Comparison of ENCODE assay signal across 15 cellular contexts in genomic region chr12:62692884-62693283, GRCh38.
DNase-seq lines count a peak whose midpoint lies in the region; ATAC-seq and TF ChIP-seq lines count a peak whose summit lies in the region.
"Had no signal": no experiment of that assay in that cellular context is flagged by ENCODE, and none has a peak within 500 bp of the region (broad histone marks: within the 10 kb centered on the region; RNA-seq: fewer than 3 reads in every experiment).

No MANE protein-coding gene starts in this region.

- H3K4me1 Mint-ChIP-seq in activated T-cell treated with anti-CD3 and anti-CD28 coated beads, Interleukin-2, amount 50 U/mL, for 72 hours (ENCODE audit: low read depth) = no peaks in the 10 kb centered on the region
- H3K4me1 Mint-ChIP-seq: naive B cell had no signal

- no peak; a peak in 1 of 4 replicates for TF ChIP-seq EP300 in SK-N-SH (IDR thresholded peaks at IDR 0.05; ENCODE audit: borderline replicate concordance in 1 of 2, low read depth in 1 of 2, low read length in 1 of 2)

- peaks cover 10 to 13% of the 10 kb centered on the region in 2 experiments; a peak in 3 of 4 replicates for H3K4me1 ChIP-seq in SK-N-SH (ENCODE audit: control insufficient read depth in 1 of 2, insufficient read depth in 2 of 2, low read depth in 1 of 2, low read length in 1 of 2)
- peaks cover 13% of the 10 kb centered on the region for H3K4me1 ChIP-seq in fibroblast of lung (ENCODE audit: control insufficient read depth, extremely low read depth, insufficient read depth, low read length)
- H3K4me1 ChIP-seq: suprapubic skin had no signal

- no peaks in the 10 kb centered on the region for H3K79me2 ChIP-seq in SK-N-SH (ENCODE audit: insufficient read depth)
- H3K79me2 ChIP-seq in fibroblast of lung (ENCODE audit: control insufficient read depth, insufficient read depth, low read length) = no peaks in the 10 kb centered on the region

- no peaks in the 10 kb centered on the region for H3K9me3 Mint-ChIP-seq in activated T-cell treated with anti-CD3 and anti-CD28 coated beads, Interleukin-2, amount 50 U/mL, for 72 hours
- H3K9me3 Mint-ChIP-seq: activated naive CD8-positive, alpha-beta T cell treated with anti-CD3 and anti-CD28 coated beads, Interleukin-2, amount 10 ng/mL, durations not matched to agents 7 days and 5 days; naive B cell had no signal

- TF ChIP-seq CTCF in SK-N-SH (IDR thresholded peaks at IDR 0.05) (no peak), fibroblast of lung (conservative IDR thresholded peaks at IDR 0.05 in 1 of 2, IDR thresholded peaks at IDR 0.05 in 1 of 2; ENCODE audit: low read depth in 1 of 2, low read length in 2 of 2) (no peak)

- no peak overlapping the region for H3K27ac Mint-ChIP-seq in activated T-cell treated with anti-CD3 and anti-CD28 coated beads, Interleukin-2, amount 50 U/mL, for 72 hours
- H3K27ac Mint-ChIP-seq: activated naive CD8-positive, alpha-beta T cell treated with anti-CD3 and anti-CD28 coated beads, Interleukin-2, amount 10 ng/mL, durations not matched to agents 7 days and 5 days; naive B cell had no signal

- H3K9me3 ChIP-seq in SK-N-SH (no peaks in the 10 kb centered on the region), fibroblast of lung (ENCODE audit: control insufficient read depth, insufficient read depth, low read depth, low read length) (no peaks in the 10 kb centered on the region)
- H3K9me3 ChIP-seq: suprapubic skin had no signal

- peak overlapping the region in 1 of 2 experiments; percentile 37; a peak in 2 of 4 replicates for H3K27ac ChIP-seq in SK-N-SH (ENCODE audit: low read depth in 2 of 2, low read length in 1 of 2)
- H3K27ac ChIP-seq in fibroblast of lung (ENCODE audit: insufficient read depth, low read length) = peak overlapping the region; percentile 66
- H3K27ac ChIP-seq: skin epidermis, suprapubic skin had no signal

- H3K4me2 ChIP-seq in SK-N-SH (peak overlapping the region; percentile 22; the same call in 1 of the 2 replicates), fibroblast of lung (ENCODE audit: extremely low read depth, insufficient read depth, low read length) (peak overlapping the region; percentile 63)

- H3K4me3 ChIP-seq in SK-N-SH (ENCODE audit: low read depth in 2 of 2, low read length in 1 of 2) (no peak overlapping the region), fibroblast of lung (replicated peaks in 1 of 4; ENCODE audit: control extremely low read depth in 1 of 4, insufficient read depth in 1 of 4, low read depth in 3 of 4, low read length in 4 of 4) (no peak overlapping the region)
- H3K4me3 ChIP-seq: K562, skin epidermis, suprapubic skin had no signal

- no peak for TF ChIP-seq RAD21 in SK-N-SH (IDR thresholded peaks at IDR 0.05; ENCODE audit: low read length)

- POLR2A ChIA-PET in SK-N-SH (lab: Yijun Ruan, JAX) = no interaction called here

- H3K9ac ChIP-seq in SK-N-SH (no peak overlapping the region), fibroblast of lung (ENCODE audit: insufficient read depth, low read length) (no peak overlapping the region)

- H3F3A ChIP-seq in SK-N-SH (replicated peaks; ENCODE audit: insufficient read depth) = peaks cover 6% of the 10 kb centered on the region

- peaks cover 7% of the 10 kb centered on the region for H3K27me3 Mint-ChIP-seq in activated T-cell treated with anti-CD3 and anti-CD28 coated beads, Interleukin-2, amount 50 U/mL, for 72 hours (ENCODE audit: low read depth)
- H3K27me3 Mint-ChIP-seq: naive B cell had no signal

- WGBS in SK-N-SH (ENCODE audit: low lambda C conversion rate) = 56% methylated on average over 7 of the region's 7 CpGs

- no peaks in the 10 kb centered on the region for H3K36me3 Mint-ChIP-seq in activated T-cell treated with anti-CD3 and anti-CD28 coated beads, Interleukin-2, amount 50 U/mL, for 72 hours (ENCODE audit: insufficient read depth in 2 of 2)
- H3K36me3 Mint-ChIP-seq: activated naive CD8-positive, alpha-beta T cell treated with anti-CD3 and anti-CD28 coated beads, Interleukin-2, amount 10 ng/mL, durations not matched to agents 7 days and 5 days; naive B cell had no signal

- H3K36me3 ChIP-seq in SK-N-SH (replicated peaks in 1 of 2; ENCODE audit: control insufficient read depth in 1 of 2, insufficient read depth in 2 of 2, low read length in 1 of 2) (no peaks in the 10 kb centered on the region), fibroblast of lung (ENCODE audit: control insufficient read depth, insufficient read depth, low read length) (no peaks in the 10 kb centered on the region)
- H3K36me3 ChIP-seq: suprapubic skin had no signal

- H2AFZ ChIP-seq in SK-N-SH (ENCODE audit: low read depth) = peak overlapping the region; percentile 25; the same call in 1 of the 2 replicates
- H2AFZ ChIP-seq in fibroblast of lung (ENCODE audit: low read length) = peak overlapping the region; percentile 54

- ATAC-seq in activated T-cell treated with anti-CD3 and anti-CD28 coated beads, Interleukin-2, amount 50 U/mL, for 72 hours (replicated peaks in 1 of 2) = no peak
- ATAC-seq: K562, left colon had no signal

- no peaks in the 10 kb centered on the region for H4K20me1 ChIP-seq in SK-N-SH (ENCODE audit: insufficient read depth)
- no peaks in the 10 kb centered on the region for H4K20me1 ChIP-seq in fibroblast of lung (ENCODE audit: control insufficient read depth, extremely low read depth, insufficient read depth, low read length)

- H3K4me3 Mint-ChIP-seq in activated T-cell treated with anti-CD3 and anti-CD28 coated beads, Interleukin-2, amount 50 U/mL, for 72 hours = no peak overlapping the region
- H3K4me3 Mint-ChIP-seq: activated naive CD8-positive, alpha-beta T cell treated with anti-CD3 and anti-CD28 coated beads, Interleukin-2, amount 10 ng/mL, durations not matched to agents 7 days and 5 days; naive B cell had no signal

- H3K27me3 ChIP-seq in SK-N-SH (ENCODE audit: insufficient read depth) (no peaks in the 10 kb centered on the region), fibroblast of lung (ENCODE audit: control insufficient read depth, insufficient read depth, low read length) (no peaks in the 10 kb centered on the region)
- H3K27me3 ChIP-seq: suprapubic skin had no signal

- CTCF ChIA-PET in SK-N-SH (lab: Yijun Ruan, JAX) = interaction anchor here (0.6 to 1.6 kb wide), 3 partner anchors 13 to 101 kb away, joined by 3 to 4 read pairs (median 3); no protein-coding TSS in a partner anchor

- H3K9me2 ChIP-seq in SK-N-SH = no peaks in the 10 kb centered on the region

- DNase-seq in GM04503 (ENCODE audit: low read depth) (peak; percentile 75), SK-N-SH (no peak), fibroblast of lung (ENCODE audit: low read depth in 2 of 2) (peak; percentile 29 to 99), renal cortical epithelial cell (ENCODE audit: low read depth) (peak; percentile 83), SHP77 (lab: John Stamatoyannopoulos, UW) (no peak), NCI-H2107 treated with DMSO at 0.1 percent for 48 hours (lab: John Stamatoyannopoulos, UW; ENCODE audit: unreplicated experiment) (no peak)
- no peak for DNase-seq in activated CD4-positive, alpha-beta T cell treated with anti-CD3 and anti-CD28 coated beads for 1 hour
- DNase-seq in activated T-cell treated with anti-CD3 and anti-CD28 coated beads, Interleukin-2, amount 50 U/mL, for 72 hours = no peak
- DNase-seq: activated naive CD8-positive, alpha-beta T cell treated with anti-CD3 and anti-CD28 coated beads, Interleukin-2, amount 10 ng/mL, durations not matched to agents 7 days and 5 days; left colon; naive B cell; NCI-H748 treated with DMSO at 0.1 percent for 48 hours had no signal

TF ChIP-seq in SK-N-SH, 30 proteins besides CTCF, POLR2A, EP300 and RAD21:
- TF ChIP-seq YY1 (IDR thresholded peaks at IDR 0.05; ENCODE audit: low read depth) (no peak), TAF1 (IDR thresholded peaks at IDR 0.05; ENCODE audit: borderline replicate concordance, low read depth, low read length) (no peak), PBX3 (IDR thresholded peaks at IDR 0.05) (no peak), JUND (IDR thresholded peaks at IDR 0.05) (0 out of 2 replicates have a peak, but pooled peaks have one; percentile 16), FOSL2 (IDR thresholded peaks at IDR 0.05; ENCODE audit: borderline replicate concordance, low read depth) (peak; percentile 42; the same call in 1 of the 2 replicates)
TF ChIP-seq in SK-N-SH: peak in this region for 2.

Comparison
In these comparisons a context has a peak if more than half of its experiments do, and no peak if none do; other contexts are left out.
1. DNase-seq: peak in GM04503 (single experiment), fibroblast of lung (2 of 2) and renal cortical epithelial cell (single experiment); none in SK-N-SH (single experiment), SHP77 (0 of 2), activated CD4-positive, alpha-beta T cell treated with anti-CD3 and anti-CD28 coated beads for 1 hour (single experiment), activated T-cell treated with anti-CD3 and anti-CD28 coated beads, Interleukin-2, amount 50 U/mL, for 72 hours (0 of 2) and NCI-H2107 treated with DMSO at 0.1 percent for 48 hours (single experiment).